22 cellular contexts compared by ENCODE assay signal in genomic region chr14:45705954-45706353, GRCh38.
"Had no signal": no experiment of that assay in that cellular context is flagged by ENCODE, and none has a peak within 500 bp of the region (broad histone marks: within the 10 kb centered on the region; RNA-seq: fewer than 3 reads in every experiment).

No MANE protein-coding gene starts in this region.

- H3K27ac ChIP-seq: adrenal gland had no signal

- H3K4me1 ChIP-seq: adrenal gland had no signal

- H3K4me1 Mint-ChIP-seq: activated naive CD8-positive, alpha-beta T cell treated with anti-CD3 and anti-CD28 coated beads, Interleukin-2, amount 10 ng/mL, durations not matched to agents 7 days and 5 days had no signal

- H3K27ac Mint-ChIP-seq: activated CD8-positive, alpha-beta T cell treated with anti-CD3 and anti-CD28 coated beads, Interleukin-2, amount 10 ng/mL, durations not matched to agents 7 days and 5 days; activated naive CD8-positive, alpha-beta T cell treated with anti-CD3 and anti-CD28 coated beads, Interleukin-2, amount 10 ng/mL, durations not matched to agents 7 days and 5 days; T-helper 1 cell treated with Interleukin-12 subunit alpha and Interleukin-12 subunit beta and Interleukin-4 antibody, amounts not matched to agents 30 μg/mL and 1 μg/mL, for 36 hours had no signal

- H3K9me3 ChIP-seq: adrenal gland had no signal

- H3K36me3 ChIP-seq: adrenal gland had no signal

- H3K4me3 ChIP-seq: adrenal gland had no signal

- H3K36me3 Mint-ChIP-seq: activated naive CD8-positive, alpha-beta T cell treated with anti-CD3 and anti-CD28 coated beads, Interleukin-2, amount 10 ng/mL, durations not matched to agents 7 days and 5 days had no signal

- H3K4me3 Mint-ChIP-seq: activated CD8-positive, alpha-beta T cell treated with anti-CD3 and anti-CD28 coated beads, Interleukin-2, amount 10 ng/mL, durations not matched to agents 7 days and 5 days; activated naive CD8-positive, alpha-beta T cell treated with anti-CD3 and anti-CD28 coated beads, Interleukin-2, amount 10 ng/mL, durations not matched to agents 7 days and 5 days; T-helper 1 cell treated with Interleukin-12 subunit alpha and Interleukin-12 subunit beta and Interleukin-4 antibody, amounts not matched to agents 30 μg/mL and 1 μg/mL, for 36 hours had no signal

- H3K27me3 Mint-ChIP-seq: activated naive CD8-positive, alpha-beta T cell treated with anti-CD3 and anti-CD28 coated beads, Interleukin-2, amount 10 ng/mL, durations not matched to agents 7 days and 5 days had no signal

- H3K27me3 ChIP-seq: adrenal gland had no signal

- ATAC-seq: activated CD4-positive, CD25-positive, alpha-beta regulatory T cell treated with anti-CD3 and anti-CD28 coated beads, Interleukin-2, amount 50 U/mL, for 24 hours; activated CD8-positive, alpha-beta T cell treated with anti-CD3 and anti-CD28 coated beads, Interleukin-2, amount 10 ng/mL, durations not matched to agents 7 days and 5 days; Panc1; Right ventricle myocardium inferior; SK-N-SH treated with all-trans-retinoic acid at 6 μM for 48 hours had no signal

- DNase-seq: activated CD4-positive, alpha-beta T cell treated with anti-CD3 and anti-CD28 coated beads for 4 hours; activated CD4-positive, alpha-beta T cell treated with anti-CD3 and anti-CD28 coated beads, Interleukin-2, amount 50 U/mL, for 4 hours; activated CD8-positive, alpha-beta memory T cell treated with anti-CD3 and anti-CD28 coated beads, Interleukin-2, amount 50 U/mL, for 48 hours; activated CD8-positive, alpha-beta T cell treated with anti-CD3 and anti-CD28 coated beads, Interleukin-2, amount 10 ng/mL, durations not matched to agents 7 days and 5 days; activated naive CD4-positive, alpha-beta T cell treated with anti-CD3 and anti-CD28 coated beads, Interleukin-2, amount 50 U/mL, for 16 hours; activated naive CD8-positive, alpha-beta T cell treated with anti-CD3 and anti-CD28 coated beads, Interleukin-2, amount 10 ng/mL, durations not matched to agents 7 days and 5 days; activated T-cell treated with anti-CD3 and anti-CD28 coated beads, Interleukin-2, amount 50 U/mL, for 1 hour; adrenal gland; anterior cingulate cortex; cerebellar nuclear complex; Kasumi-1; NCI-H1092; NCI-H1694; NCI-H2029 treated with DMSO at 0.1 percent for 48 hours; NCI-H446; NCI-H524; RPMI8226 had no signal
